In genomic region chr7:12715372-12716133, GRCh38 we compare ENCODE assay signal across 9 cellular contexts. TPM values are rescaled to one million over a fixed set of nuclear protein-coding genes. Genes with fewer than 3 reads are reported as not detected.
DNase-seq lines count a peak whose midpoint lies in the region; ATAC-seq, FAIRE-seq and TF ChIP-seq lines count a peak whose summit lies in the region.
"Had no signal": no experiment of that assay in that cellular context is flagged by ENCODE, and none has a peak within 500 bp of the region (broad histone marks: within the 10 kb centered on the region; RNA-seq: fewer than 3 reads in every experiment).

No MANE protein-coding gene starts in this region.

- H3K27me3 ChIP-seq in RWPE2 (ENCODE audit: insufficient read depth, poor library complexity, severe bottlenecking) (no peaks in the 10 kb centered on the region), mammary epithelial cell (ENCODE audit: insufficient read depth, low read length) (no peaks in the 10 kb centered on the region), gastrocnemius medialis (no peaks in the 10 kb centered on the region)

- no peaks in the 10 kb centered on the region for H3K79me2 ChIP-seq in mammary epithelial cell (ENCODE audit: insufficient read depth, low read length)

- intact Hi-C loops in mammary epithelial cell (cut with micrococcal nuclease): no loop called here
- intact Hi-C loops in gastrocnemius medialis (cut with DNase I; ENCODE audit: low total_unique reads): loop anchor here (2.0 kb wide), 1 partner anchor 29 kb away; the partner anchor contains the start of gene ARL4A

- TF ChIP-seq EP300 in A549 (IDR thresholded peaks at IDR 0.05): peak; percentile 24 to 75; a peak in 2 of 5 replicates

- dilution Hi-C loops in mammary epithelial cell (cut with HindIII; ENCODE audit: low sequenced_read_pairs): no loop called here

- peak overlapping the region; percentile 91 to 96 for H3K27ac ChIP-seq in A549
- peak overlapping the region; percentile 46; the same call in 1 of the 2 replicates for H3K27ac ChIP-seq in HEK293 (ENCODE audit: extremely low read depth, low read depth, low read length)
- H3K27ac ChIP-seq in RWPE2 (ENCODE audit: poor library complexity, severe bottlenecking): peak overlapping the region; percentile 94
- peak overlapping the region; percentile 95 for H3K27ac ChIP-seq in mammary epithelial cell (ENCODE audit: insufficient read depth, low read depth, low read length)
- peak overlapping the region; percentile 71 to 86 (median 78) for H3K27ac ChIP-seq in gastrocnemius medialis

- peak overlapping the region; percentile 58 for H2AFZ ChIP-seq in mammary epithelial cell (ENCODE audit: low read depth, low read length)

- POLR2A ChIA-PET in A549 (lab: Yijun Ruan, JAX): interaction anchor here (0.8 to 3.9 kb wide), 7 partner anchors 9 to 400 kb away, joined by 3 to 43 read pairs (median 7); partner anchors contain the start of gene ARL4A
- POLR2A ChIA-PET in HEK293 (lab: Yijun Ruan, JAX): interaction anchor here (1.3 kb wide), 1 partner anchor 28 kb away, joined by 5 read pairs; the partner anchor contains the start of gene ARL4A

- under 1% methylated on average over 12 of the region's 12 CpGs for WGBS in A549 (ENCODE audit: missing lambda C conversion rate)
- WGBS in mammary epithelial cell (ENCODE audit: low coverage, missing lambda C conversion rate): 16% methylated on average over 5 of the region's 12 CpGs

- peak; percentile 40 for TF ChIP-seq POLR2A in A549 (IDR thresholded peaks at IDR 0.05; ENCODE audit: low read length)
- peak; percentile 26 to 46 for TF ChIP-seq POLR2A in gastrocnemius medialis (IDR thresholded peaks at IDR 0.05)

- H3K4me2 ChIP-seq in A549 (peak overlapping the region; percentile 93), mammary epithelial cell (ENCODE audit: insufficient read depth, low read depth, low read length) (peak overlapping the region; percentile 44)

- TF ChIP-seq RAD21 in A549 (conservative IDR thresholded peaks at IDR 0.05 in 1 of 2, IDR thresholded peaks at IDR 0.05 in 1 of 2): peak in 1 of 2 experiments; percentile 49; a peak in 4 of 5 replicates

- no peaks in the 10 kb centered on the region for H3K36me3 ChIP-seq in HEK293 (ENCODE audit: control insufficient read depth in 2 of 2, insufficient read depth in 1 of 2, low read length in 2 of 2)
- H3K36me3 ChIP-seq in RWPE2 (ENCODE audit: low read depth): no peaks in the 10 kb centered on the region
- no peaks in the 10 kb centered on the region for H3K36me3 ChIP-seq in mammary epithelial cell (ENCODE audit: insufficient read depth, low read length)
- no peaks in the 10 kb centered on the region for H3K36me3 ChIP-seq in gastrocnemius medialis

- H3K4me1 ChIP-seq in A549 (peaks cover 73% of the 10 kb centered on the region), HEK293 (ENCODE audit: control insufficient read depth, insufficient read depth, low read length) (peaks cover 6% of the 10 kb centered on the region), RWPE2 (ENCODE audit: insufficient read depth, poor library complexity, severe bottlenecking) (peaks cover 67% of the 10 kb centered on the region), mammary epithelial cell (ENCODE audit: insufficient read depth, low read length) (peaks cover 50% of the 10 kb centered on the region), gastrocnemius medialis (peaks cover 11 to 82% of the 10 kb centered on the region in 2 donors)

- ATAC-seq in A549 (peak; percentile 92 to 94), RWPE2 (ENCODE audit: low read depth) (peak; percentile 94), gastrocnemius medialis (peak; percentile 95 to 97), HG02759 (IDR thresholded peaks at IDR 0.05; ENCODE audit: unreplicated experiment) (no peak), GM21737 (IDR thresholded peaks at IDR 0.05; ENCODE audit: unreplicated experiment) (no peak)
- ATAC-seq: GM12878 had no signal

- H3K9me3 ChIP-seq in A549: no peaks in the 10 kb centered on the region
- H3K9me3 ChIP-seq in HEK293 (ENCODE audit: control insufficient read depth, insufficient read depth, low read depth, low read length): no peaks in the 10 kb centered on the region
- no peaks in the 10 kb centered on the region for H3K9me3 ChIP-seq in RWPE2 (ENCODE audit: severe bottlenecking)
- H3K9me3 ChIP-seq in mammary epithelial cell (replicated peaks; ENCODE audit: insufficient read depth, low read length): no peaks in the 10 kb centered on the region
- H3K9me3 ChIP-seq in gastrocnemius medialis: no peaks in the 10 kb centered on the region

- H3K4me3 ChIP-seq in A549: peak overlapping the region; percentile 44
- no peak overlapping the region for H3K4me3 ChIP-seq in HEK293 (ENCODE audit: low read depth, low read length)
- no peak overlapping the region for H3K4me3 ChIP-seq in RWPE2 (ENCODE audit: severe bottlenecking)
- peak overlapping the region; percentile 3 to 28 (median 11) for H3K4me3 ChIP-seq in mammary epithelial cell (replicated peaks in 1 of 3; ENCODE audit: insufficient read depth in 1 of 3, low read depth in 2 of 3, low read length in 3 of 3)
- peak overlapping the region; percentile 32 to 55 (median 38) for H3K4me3 ChIP-seq in gastrocnemius medialis
- H3K4me3 ChIP-seq: GM12878 had no signal

- H4K20me1 ChIP-seq in mammary epithelial cell (ENCODE audit: insufficient read depth, low read length): no peaks in the 10 kb centered on the region

- peak overlapping the region; percentile 70 for H3K9ac ChIP-seq in mammary epithelial cell (ENCODE audit: insufficient read depth, low read length)

- BruUV-seq in mammary epithelial cell (replicated peaks; lab: Mats Ljungman, UMichigan): no TSS peak

- CTCF ChIA-PET in A549 (lab: Yijun Ruan, JAX): interaction anchor here (1.6 to 7.3 kb wide), 2 partner anchors 13 to 31 kb away, joined by 4 to 57 read pairs; partner anchors contain the start of gene ARL4A
- CTCF ChIA-PET in HEK293 (lab: Yijun Ruan, JAX): interaction anchor here (1.4 kb wide), 1 partner anchor 31 kb away, joined by 3 read pairs; no protein-coding TSS in a partner anchor
- CTCF ChIA-PET in mammary epithelial cell (lab: Charles Lee; ENCODE audit: low non-redundant PET): no interaction called here

- FAIRE-seq in A549 (lab: Jason Lieb, UNC): peak; percentile 89
- FAIRE-seq: GM12878 had no signal

- DNase-seq in A549 (ENCODE audit: low read depth in 1 of 2, low spot score in 1 of 2) (peak; percentile 60 to 98), RWPE2 (ENCODE audit: low spot score) (peak; percentile 85), mammary epithelial cell (peak; percentile 93), iPS-NIHi11 (ENCODE audit: low spot score) (peak; percentile 66), gastrocnemius medialis (peak; percentile 72 to 76)

- in situ Hi-C loops in mammary epithelial cell (cut with MboI; ENCODE audit: low sequenced_read_pairs in 2 of 2): no loop called here
- in situ Hi-C loops in gastrocnemius medialis (cut with MboI; ENCODE audit: low sequenced_read_pairs in 4 of 4): no loop called here

- TF ChIP-seq CTCF in A549 (IDR thresholded peaks at IDR 0.05) (no peak), HEK293 (tag by site-specific recombination; IDR thresholded peaks at IDR 0.05) (no peak), RWPE2 (IDR thresholded peaks at IDR 0.05; ENCODE audit: poor library complexity, severe bottlenecking) (no peak), mammary epithelial cell (conservative IDR thresholded peaks at IDR 0.05 in 1 of 2, IDR thresholded peaks at IDR 0.05 in 1 of 2; ENCODE audit: extremely low read depth in 1 of 2, insufficient read depth in 1 of 2, low read depth in 1 of 2, low read length in 2 of 2) (no peak), gastrocnemius medialis (IDR thresholded peaks at IDR 0.05 in 4 of 5, conservative IDR thresholded peaks at IDR 0.05 in 1 of 5) (no peak)

TF ChIP-seq in A549, 52 proteins besides CTCF, POLR2A, EP300 and RAD21 (continues in another document):
- TF ChIP-seq KDM5A (IDR thresholded peaks at IDR 0.05) (no peak), MAX (IDR thresholded peaks at IDR 0.05) (peak; percentile 64), MYC (IDR thresholded peaks at IDR 0.05; ENCODE audit: borderline replicate concordance, low read length) (peak; percentile 13; the same call in 1 of the 2 replicates)

TF ChIP-seq in HEK293, 187 proteins besides CTCF, POLR2A, EP300 and RAD21 (continues in another document):
- no peak for TF ChIP-seq HOXA7 (CRISPR knock-in tag; IDR thresholded peaks at IDR 0.05; ENCODE audit: borderline replicate concordance)
- no peak for TF ChIP-seq BCL11B (tag by site-specific recombination; IDR thresholded peaks at IDR 0.05; ENCODE audit: low read depth)
- 0 out of 2 replicates have a peak, but pooled peaks have one; percentile 16 for TF ChIP-seq ZNF398 (tag by site-specific recombination; IDR thresholded peaks at IDR 0.05)
- TF ChIP-seq KLF17 (tag by site-specific recombination; IDR thresholded peaks at IDR 0.05): no peak

RNA-seq across cellular contexts. Expression of gene ARL4A, which starts 28.1 kb away (rescaled TPM):
- polyA plus RNA-seq in A549 (2011; rRNA removed): 58.9 and 76.1 TPM in 2 replicates
- 16.7 and 20.5 TPM in 2 replicates for polyA plus RNA-seq in A549 (2012; cell fraction: cytosol; rRNA removed)
- 7.5 and 11.4 TPM in 2 replicates for polyA plus RNA-seq in A549 (2012; cell fraction: nucleus; rRNA removed)
- polyA plus RNA-seq in A549 (2017; fragmentation: RNase III; extraction: RNeasy Plus Mini Kit Qiagen cat#74134 plus additional on column Dnase treatment): 51.9 to 59.4 TPM (median 53.6 TPM) in 3 replicates
- polyA minus RNA-seq in A549 (2011; rRNA and poly(A)+ RNA removed): 17.4 and 22.3 TPM in 2 replicates
- 10 to 100 TPM; 24.9 to 57.3 TPM for total RNA-seq in mammary epithelial cell
- 28.5 TPM for polyA plus RNA-seq in mammary epithelial cell
- 13.4 TPM for polyA minus RNA-seq in mammary epithelial cell
- 10 to 100 TPM in 2 of 4 donors, 1 to 10 TPM in 2; 8.6 to 20.4 (median 14.2) TPM for total RNA-seq in gastrocnemius medialis

Comparison
In these comparisons a context has a peak if more than half of its experiments do, and no peak if none do; other contexts are left out.
1. ATAC-seq: peak in A549 (2 of 2), RWPE2 (single experiment) and gastrocnemius medialis (2 of 2); none in HG02759 (single experiment) and GM21737 (single experiment).
2. H3K4me3 ChIP-seq: peak in A549 (single experiment), mammary epithelial cell (3 of 3) and gastrocnemius medialis (4 of 4); none in HEK293 (single experiment) and RWPE2 (single experiment).
3. Peak in every context shown above with its lines, with median percentiles within 50 percentile points of each other: DNase-seq and H3K27ac ChIP-seq.